ENCODE assay signal across 26 cellular contexts in the genomic region with DNA sequence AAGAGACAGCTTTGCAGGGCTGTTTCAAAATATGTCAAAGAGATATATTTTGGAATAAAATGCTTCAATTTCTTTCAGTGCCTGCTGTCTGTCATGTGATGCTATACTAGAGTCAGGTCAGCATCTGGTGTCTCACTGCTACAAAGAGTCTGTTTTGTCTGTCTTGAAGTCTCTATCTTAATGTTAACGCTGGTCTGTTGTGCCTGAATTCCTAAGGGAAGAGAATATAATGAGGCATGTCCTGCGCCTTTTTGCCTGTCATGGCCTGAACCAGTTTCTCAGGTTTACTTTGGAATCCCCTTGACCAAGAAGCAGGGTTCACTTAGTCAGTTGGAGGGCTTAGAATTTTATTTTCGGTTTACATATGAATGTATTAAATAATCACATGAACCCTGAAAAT.
"Had no signal": no experiment of that assay in that cellular context is flagged by ENCODE, and none has a peak within 500 bp of the region (broad histone marks: within the 10 kb centered on the region; RNA-seq: fewer than 3 reads in every experiment).

No MANE protein-coding gene starts in this region.

- DNase-seq: activated B cell treated with CpG ODN at 0.5 μM for 24 hours; activated CD4-positive, alpha-beta T cell treated with anti-CD3 and anti-CD28 coated beads for 36 hours; activated CD4-positive, alpha-beta T cell treated with anti-CD3 and anti-CD28 coated beads, Interleukin-2, amount 50 U/mL, for 4 hours; activated CD8-positive, alpha-beta memory T cell treated with anti-CD3 and anti-CD28 coated beads, Interleukin-2, amount 50 U/mL, for 48 hours; activated naive CD4-positive, alpha-beta T cell; activated naive CD8-positive, alpha-beta T cell treated with anti-CD3 and anti-CD28 coated beads for 36 hours; activated T-cell treated with anti-CD3 and anti-CD28 coated beads, Interleukin-2, amount 50 U/mL, for 4 hours; amniotic stem cell; cortex of kidney; immature natural killer cell; kidney glomerular epithelial cell; left lung; midbrain; pancreas; small intestine; stimulated activated CD4-positive, alpha-beta T cell treated with anti-CD3 and anti-CD28 coated beads, Interleukin-15, amount 100 ng/mL, for 24 hours; stimulated activated CD8-positive, alpha-beta memory T cell treated with anti-CD3 and anti-CD28 coated beads, Interleukin-4, amount 100 ng/mL, for 48 hours; stimulated activated naive CD4-positive, alpha-beta T cell; T1000; testis; upper lobe of left lung had no signal

- H3K36me3 ChIP-seq: left lung, neutrophil, pancreas, upper lobe of left lung had no signal

- H3K4me3 Mint-ChIP-seq: activated B cell treated with CpG ODN at 0.5 μM for 24 hours; activated CD4-positive, alpha-beta T cell treated with anti-CD3 and anti-CD28 coated beads for 36 hours; activated naive CD8-positive, alpha-beta T cell treated with anti-CD3 and anti-CD28 coated beads for 36 hours; activated T-cell treated with anti-CD3 and anti-CD28 coated beads, Interleukin-2, amount 50 U/mL, for 4 hours; immature natural killer cell; natural killer cell treated with Interleukin-12 subunit alpha and Interleukin-12 subunit beta and Interleukin-15 and Interleukin-18, amount 100 ng/mL, for 72 hours; T-helper 1 cell treated with Interleukin-12 subunit alpha and Interleukin-12 subunit beta and Interleukin-4 antibody, amounts not matched to agents 30 μg/mL and 1 μg/mL, for 36 hours had no signal

- H3K4me1 ChIP-seq: left lung, pancreas, testis, upper lobe of left lung had no signal

- H3K4me1 Mint-ChIP-seq: activated B cell treated with CpG ODN at 0.5 μM for 24 hours; activated CD4-positive, alpha-beta T cell treated with anti-CD3 and anti-CD28 coated beads for 36 hours; activated naive CD8-positive, alpha-beta T cell treated with anti-CD3 and anti-CD28 coated beads for 36 hours; immature natural killer cell had no signal

- H3K36me3 Mint-ChIP-seq: activated naive CD8-positive, alpha-beta T cell treated with anti-CD3 and anti-CD28 coated beads for 36 hours; immature natural killer cell; natural killer cell treated with Interleukin-12 subunit alpha and Interleukin-12 subunit beta and Interleukin-15 and Interleukin-18, amount 100 ng/mL, for 72 hours had no signal

- H3K9me3 ChIP-seq: left lung, neutrophil, pancreas, testis, upper lobe of left lung had no signal

- H3K9me3 Mint-ChIP-seq: activated naive CD8-positive, alpha-beta T cell treated with anti-CD3 and anti-CD28 coated beads for 36 hours; activated T-cell treated with anti-CD3 and anti-CD28 coated beads, Interleukin-2, amount 50 U/mL, for 4 hours; activated T-helper 2 cell treated with anti-CD3 and anti-CD28 coated beads, Interferon-gamma antibody, Interleukin-2, Interleukin-4, amounts not matched to agents 10 μg/mL and 5 μg/mL and 100 μg/mL, durations not matched to agents 14 hours and 24 hours and 36 hours; natural killer cell treated with Interleukin-12 subunit alpha and Interleukin-12 subunit beta and Interleukin-15 and Interleukin-18, amount 100 ng/mL, for 72 hours; T-helper 1 cell treated with Interleukin-12 subunit alpha and Interleukin-12 subunit beta and Interleukin-4 antibody, amounts not matched to agents 30 μg/mL and 1 μg/mL, for 36 hours had no signal

- H3K27ac ChIP-seq: left lung, neutrophil, pancreas, testis, upper lobe of left lung had no signal

- H3K4me3 ChIP-seq: left lung, pancreas, testis, upper lobe of left lung had no signal

- H3K27ac Mint-ChIP-seq: activated B cell treated with CpG ODN at 0.5 μM for 24 hours; activated CD4-positive, alpha-beta T cell treated with anti-CD3 and anti-CD28 coated beads for 36 hours; activated naive CD8-positive, alpha-beta T cell treated with anti-CD3 and anti-CD28 coated beads for 36 hours; activated T-helper 2 cell treated with anti-CD3 and anti-CD28 coated beads, Interferon-gamma antibody, Interleukin-2, Interleukin-4, amounts not matched to agents 10 μg/mL and 5 μg/mL and 100 μg/mL, durations not matched to agents 14 hours and 24 hours and 36 hours; immature natural killer cell; natural killer cell treated with Interleukin-12 subunit alpha and Interleukin-12 subunit beta and Interleukin-15 and Interleukin-18, amount 100 ng/mL, for 72 hours; T-helper 1 cell treated with Interleukin-12 subunit alpha and Interleukin-12 subunit beta and Interleukin-4 antibody, amounts not matched to agents 30 μg/mL and 1 μg/mL, for 36 hours had no signal

- H3K27me3 Mint-ChIP-seq: activated CD4-positive, alpha-beta T cell treated with anti-CD3 and anti-CD28 coated beads for 36 hours; activated naive CD8-positive, alpha-beta T cell treated with anti-CD3 and anti-CD28 coated beads for 36 hours; natural killer cell treated with Interleukin-12 subunit alpha and Interleukin-12 subunit beta and Interleukin-15 and Interleukin-18, amount 100 ng/mL, for 72 hours had no signal

- ATAC-seq: activated CD4-positive, alpha-beta T cell treated with anti-CD3 and anti-CD28 coated beads for 36 hours; activated T-cell treated with anti-CD3 and anti-CD28 coated beads, Interleukin-2, amount 50 U/mL, for 4 hours; left lung; natural killer cell treated with Interleukin-12 subunit alpha and Interleukin-12 subunit beta and Interleukin-15 and Interleukin-18, amount 100 ng/mL, for 72 hours; pancreas; sciatic nerve had no signal

- H3K27me3 ChIP-seq: left lung, neutrophil, pancreas, testis, upper lobe of left lung had no signal
